Comparison of ENCODE assay signal across 8 cellular contexts in genomic region chr19:55676384-55676783, GRCh38. TPM values are rescaled to one million over a fixed set of nuclear protein-coding genes. Genes with fewer than 3 reads are reported as not detected.
DNase-seq lines count a peak whose midpoint lies in the region; ATAC-seq and TF ChIP-seq lines count a peak whose summit lies in the region.

No MANE protein-coding gene starts in this region.

- peak overlapping the region; percentile 99 for H3K27ac Mint-ChIP-seq in T-helper 17 cell

- no peak overlapping the region for H2AFZ ChIP-seq in GM23248

- peak overlapping the region; percentile 93 for H3K4me3 ChIP-seq in GM23248
- peak overlapping the region; percentile 91 for H3K4me3 ChIP-seq in fibroblast of the aortic adventitia (ENCODE audit: low read depth, low read length)
- H3K4me3 ChIP-seq in retinal pigment epithelial cell (ENCODE audit: low read length): peak overlapping the region; percentile 88

- peak overlapping the region; percentile 100 for H3K4me3 Mint-ChIP-seq in T-helper 17 cell

- no peaks in the 10 kb centered on the region for H3K9me2 ChIP-seq in GM23248 (ENCODE audit: insufficient read depth)

- H3K9ac ChIP-seq in GM23248: peak overlapping the region; percentile 91

- H3K36me3 Mint-ChIP-seq in T-helper 17 cell (ENCODE audit: low read depth): peaks cover 7% of the 10 kb centered on the region

- peak overlapping the region; percentile 66; the same call in 1 of the 2 replicates for H3K27ac ChIP-seq in GM23248

- H3K9me3 ChIP-seq in GM23248 (ENCODE audit: low read depth): no peaks in the 10 kb centered on the region
- H3K9me3 ChIP-seq in T-helper 17 cell (ENCODE audit: control insufficient read depth, low read length, poor library complexity, severe bottlenecking): no peaks in the 10 kb centered on the region

- H3K27me3 Mint-ChIP-seq in T-helper 17 cell: no peaks in the 10 kb centered on the region

- peaks cover 95% of the 10 kb centered on the region for H3K79me2 ChIP-seq in GM23248 (ENCODE audit: insufficient read depth)

- TF ChIP-seq CTCF in fibroblast of the aortic adventitia (IDR thresholded peaks at IDR 0.05; ENCODE audit: insufficient read depth, low read length) (peak; percentile 14), retinal pigment epithelial cell (conservative IDR thresholded peaks at IDR 0.05; ENCODE audit: low read depth, low read length) (no peak)

- H3K4me2 ChIP-seq in GM23248 (ENCODE audit: unreplicated experiment): peak overlapping the region; percentile 94

- peaks cover 41% of the 10 kb centered on the region for H3K4me1 ChIP-seq in GM23248 (ENCODE audit: insufficient read depth)

- peaks cover 12% of the 10 kb centered on the region; the same call in 1 of the 2 replicates for H4K20me1 ChIP-seq in GM23248 (ENCODE audit: insufficient read depth)

- H3K27me3 ChIP-seq in GM23248 (replicated peaks; ENCODE audit: insufficient read depth): no peaks in the 10 kb centered on the region

- peaks cover 32% of the 10 kb centered on the region for H3F3A ChIP-seq in GM23248 (ENCODE audit: insufficient read depth)

- peaks cover 48% of the 10 kb centered on the region for H3K4me1 Mint-ChIP-seq in T-helper 17 cell

- 75 to 80% methylated on average over 5 of the region's 5 CpGs for WGBS in GM23248 (ENCODE audit: low coverage in 1 of 2, low lambda C conversion rate in 2 of 2, missing lambda C conversion rate in 2 of 2), 2 experiments

- in situ Hi-C loops in GM23248 (cut with MboI): no loop called here

- peaks cover 10% of the 10 kb centered on the region; the same call in 1 of the 2 replicates for H3K36me3 ChIP-seq in GM23248 (ENCODE audit: low read depth)

- ATAC-seq in T-helper 17 cell: no peak

- DNase-seq in GM23248 (peak; percentile 56), T-helper 17 cell (no peak), fibroblast of the aortic adventitia (ENCODE audit: low read depth) (peak; percentile 49), retinal pigment epithelial cell (ENCODE audit: low read depth) (no peak), NCI-H1417 (lab: John Stamatoyannopoulos, UW) (no peak), NOMO-1 treated with dmso at 0.1 percent for 144 hours (lab: John Stamatoyannopoulos, UW; ENCODE audit: unreplicated experiment) (no peak)
- DNase-seq in stimulated activated CD4-positive, alpha-beta T cell treated with anti-CD3 and anti-CD28 coated beads, Interleukin-4, amount 100 ng/mL, for 24 hours: no peak
- DNase-seq in activated CD4-positive, alpha-beta T cell treated with anti-CD3 and anti-CD28 coated beads for 1 hour: no peak

RNA-seq across cellular contexts. Expression of gene EPN1, which starts 1.4 kb away (rescaled TPM):
- total RNA-seq in GM23248 (2014; rRNA removed; shearing (Covaris generic)): 82.2 and 103 TPM in 2 replicates
- 48.8 and 53.1 TPM in 2 replicates for polyA plus RNA-seq in GM23248 (2016; fragmentation: Nextera tagmentation; extraction: Ambion mirVana)
- 10 to 100 TPM; 42.5 to 44.1 TPM for total RNA-seq in T-helper 17 cell
- total RNA-seq in fibroblast of the aortic adventitia (ENCODE audit: low replicate concordance): 60.6 and 73.8 TPM in 2 replicates

RNA-seq across cellular contexts. Expression of gene U2AF2, which starts 21.5 kb away (rescaled TPM):
- total RNA-seq in GM23248 (2014; rRNA removed; shearing (Covaris generic)): 128 and 150 TPM in 2 replicates
- 19.3 and 22.4 TPM in 2 replicates for polyA plus RNA-seq in GM23248 (2016; fragmentation: Nextera tagmentation; extraction: Ambion mirVana)
- total RNA-seq in T-helper 17 cell (100 to 1,000 TPM; 248 to 258 TPM), fibroblast of the aortic adventitia (ENCODE audit: low replicate concordance) (69.5 and 71.4 TPM in 2 replicates)

RNA-seq across cellular contexts. Expression of gene CCDC106, which starts 28.4 kb away (rescaled TPM):
- total RNA-seq in GM23248 (2014; rRNA removed; shearing (Covaris generic)): 11.3 and 12.0 TPM in 2 replicates
- polyA plus RNA-seq in GM23248 (2016; fragmentation: Nextera tagmentation; extraction: Ambion mirVana): 15.2 and 15.3 TPM in 2 replicates
- total RNA-seq in T-helper 17 cell (1 to 10 TPM; 1.1 to 1.6 TPM), fibroblast of the aortic adventitia (ENCODE audit: low replicate concordance) (8.5 and 16.0 TPM in 2 replicates)

RNA-seq across cellular contexts. Expression of gene ZNF581, which starts 32.9 kb away (rescaled TPM):
- 8.5 and 12.1 TPM in 2 replicates for total RNA-seq in GM23248 (2014; rRNA removed; shearing (Covaris generic))
- polyA plus RNA-seq in GM23248 (2016; fragmentation: Nextera tagmentation; extraction: Ambion mirVana): 17.6 and 20.6 TPM in 2 replicates
- total RNA-seq in T-helper 17 cell (10 to 100 TPM; 24.7 to 26.3 TPM), fibroblast of the aortic adventitia (ENCODE audit: low replicate concordance) (13.9 and 41.5 TPM in 2 replicates)

RNA-seq across cellular contexts. Expression of gene ZNF580, which starts 35.6 kb away (rescaled TPM):
- total RNA-seq in GM23248 (2014; rRNA removed; shearing (Covaris generic)): 7.0 and 11.7 TPM in 2 replicates
- 43.1 and 44.0 TPM in 2 replicates for polyA plus RNA-seq in GM23248 (2016; fragmentation: Nextera tagmentation; extraction: Ambion mirVana)
- total RNA-seq in T-helper 17 cell: 10 to 100 TPM; 40.3 to 41.8 TPM
- 6.3 and 10.0 TPM in 2 replicates for total RNA-seq in fibroblast of the aortic adventitia (ENCODE audit: low replicate concordance)

Comparison
In these comparisons a context has a peak if more than half of its experiments do, and no peak if none do; other contexts are left out.
1. DNase-seq: peak in GM23248 (single experiment) and fibroblast of the aortic adventitia (single experiment); none in T-helper 17 cell (0 of 3), retinal pigment epithelial cell (single experiment), stimulated activated CD4-positive, alpha-beta T cell treated with anti-CD3 and anti-CD28 coated beads, Interleukin-4, amount 100 ng/mL, for 24 hours (single experiment), NCI-H1417 (0 of 3), NOMO-1 treated with dmso at 0.1 percent for 144 hours (single experiment) and activated CD4-positive, alpha-beta T cell treated with anti-CD3 and anti-CD28 coated beads for 1 hour (single experiment).
2. Peak in every context shown above with its lines, with median percentiles within 50 percentile points of each other: H3K4me3 ChIP-seq.